ENCODE assay signal across 8 cellular contexts in the genomic region with DNA sequence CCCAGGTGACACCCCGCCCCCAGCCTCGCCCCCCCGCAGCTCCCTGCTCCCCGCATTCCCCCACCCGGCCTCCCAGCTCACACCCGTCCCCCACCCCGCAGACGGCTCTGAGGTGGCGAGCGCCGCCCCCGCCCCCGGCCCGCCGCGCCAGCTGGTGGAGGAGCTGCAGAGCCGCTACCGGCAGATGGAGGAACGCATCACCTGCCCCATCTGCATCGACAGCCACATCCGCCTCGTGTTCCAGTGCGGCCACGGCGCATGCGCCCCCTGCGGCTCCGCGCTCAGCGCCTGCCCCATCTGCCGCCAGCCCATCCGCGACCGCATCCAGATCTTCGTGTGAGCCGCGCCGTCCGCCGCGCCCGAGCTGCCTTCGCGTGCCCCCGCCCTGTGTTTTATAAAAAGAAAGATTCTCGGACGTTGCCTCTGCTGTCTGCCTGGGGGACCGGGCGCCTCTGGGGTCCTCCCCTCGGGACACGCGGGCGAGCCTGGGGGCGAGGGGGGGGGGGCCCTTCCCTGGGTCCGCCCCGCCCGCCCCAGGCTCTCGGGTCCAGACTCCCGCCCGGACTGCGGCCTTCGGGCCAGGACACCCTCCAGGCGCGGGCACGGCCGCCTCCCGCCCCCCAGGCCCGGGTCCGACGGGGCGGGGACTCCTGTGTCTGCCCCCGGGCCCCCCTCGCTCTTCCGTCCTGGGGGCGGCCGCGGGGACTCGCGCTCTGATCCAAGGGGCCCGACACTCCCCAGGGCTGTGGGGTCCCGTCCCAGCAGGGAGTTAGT. TPM values are rescaled to one million over a fixed set of nuclear protein-coding genes. Genes with fewer than 3 reads are reported as not detected.
DNase-seq lines count a peak whose midpoint lies in the region; ATAC-seq, FAIRE-seq and TF ChIP-seq lines count a peak whose summit lies in the region.

No MANE protein-coding gene starts in this region.

- H3K27me3 ChIP-seq in endothelial cell of umbilical vein (ENCODE audit: control insufficient read depth in 2 of 2, insufficient read depth in 2 of 2, low read length in 2 of 2) (peaks cover 3 to 24% of the 10 kb centered on the region in 2 experiments), neutrophil (peaks cover 51% of the 10 kb centered on the region), testis (no peaks in the 10 kb centered on the region)

- H2AFZ ChIP-seq in endothelial cell of umbilical vein (ENCODE audit: low read depth, low read length), result no peak overlapping the region

- no peaks in the 10 kb centered on the region for H3K36me3 ChIP-seq in endothelial cell of umbilical vein (ENCODE audit: control insufficient read depth in 2 of 2, extremely low read depth in 1 of 2, insufficient read depth in 2 of 2, low read length in 2 of 2)
- H3K36me3 ChIP-seq in neutrophil, result peaks cover 25% of the 10 kb centered on the region
- no peaks in the 10 kb centered on the region for H3K36me3 ChIP-seq in testis (ENCODE audit: low read depth, missing control alignments)

- H3K4me2 ChIP-seq in endothelial cell of umbilical vein (ENCODE audit: insufficient read depth, low read length), result no peak overlapping the region

- H3K27ac ChIP-seq in endothelial cell of umbilical vein (ENCODE audit: insufficient read depth, low read depth, low read length) (no peak overlapping the region), neutrophil (no peak overlapping the region), testis (peak overlapping the region; percentile 75 to 92)

- dilution Hi-C loops in endothelial cell of umbilical vein (cut with MboI; ENCODE audit: extremely low pct_ligation_motif_present, low sequenced_read_pairs), result no loop called here

- H3K4me1 ChIP-seq in endothelial cell of umbilical vein (ENCODE audit: control insufficient read depth, extremely low read depth, insufficient read depth, low read length), result no peaks in the 10 kb centered on the region
- peaks cover 2 to 26% of the 10 kb centered on the region in 2 experiments for H3K4me1 ChIP-seq in neutrophil (ENCODE audit: control insufficient read depth in 1 of 2, insufficient read depth in 1 of 2, low read depth in 1 of 2, low read length in 1 of 2)
- peaks cover 3% of the 10 kb centered on the region for H3K4me1 ChIP-seq in testis

- DNase-seq in Ammon's horn (ENCODE audit: low spot score), result peak; percentile 50
- peak; percentile 94 for DNase-seq in NCI-H1694 (lab: John Stamatoyannopoulos, UW)
- peak; percentile 87 to 92 for DNase-seq in activated CD8-positive, alpha-beta memory T cell treated with anti-CD3 and anti-CD28 coated beads for 4 hours (ENCODE audit: low read depth in 2 of 2)
- DNase-seq in endothelial cell of umbilical vein (ENCODE audit: low read depth, low spot score), result peak; percentile 49
- peak; percentile 75 for DNase-seq in testis
- DNase-seq in RCC 7860 (ENCODE audit: low spot score), result no peak

- CTCF ChIA-PET in endothelial cell of umbilical vein (lab: Charles Lee), result interaction anchor here (1.0 to 1.6 kb wide), 3 partner anchors 11 to 275 kb away, joined by 3 read pairs; no protein-coding TSS in a partner anchor

- POLR2A ChIA-PET in endothelial cell of umbilical vein (lab: Charles Lee), result no interaction called here

- peak; percentile 58 for ATAC-seq in GM21528 (IDR thresholded peaks at IDR 0.05; ENCODE audit: low FRiP score, unreplicated experiment)

- intact Hi-C loops in endothelial cell of umbilical vein (cut with micrococcal nuclease) (no loop called here), testis (cut with DNase I; ENCODE audit: low total_unique reads) (no loop called here)

- FAIRE-seq in endothelial cell of umbilical vein (lab: Jason Lieb, UNC) (no peak), RCC 7860 (lab: Jason Lieb, UNC) (no peak)

- no peaks in the 10 kb centered on the region for H3K79me2 ChIP-seq in endothelial cell of umbilical vein (ENCODE audit: control insufficient read depth, insufficient read depth, low read length)

- BruUV-seq in endothelial cell of umbilical vein (replicated peaks; lab: Mats Ljungman, UMichigan), result no TSS peak

- WGBS in testis, 2 donors, result 27 to 46% methylated on average over 36 to 58 of the region's 81 CpGs

- no peaks in the 10 kb centered on the region for H4K20me1 ChIP-seq in endothelial cell of umbilical vein (replicated peaks; ENCODE audit: control insufficient read depth, extremely low read depth, insufficient read depth, low read length)

- no peaks in the 10 kb centered on the region for H3K9me1 ChIP-seq in endothelial cell of umbilical vein (replicated peaks; ENCODE audit: control insufficient read depth, extremely low read depth, insufficient read depth, low read length)

- TF ChIP-seq POLR2A in endothelial cell of umbilical vein (IDR thresholded peaks at IDR 0.05; ENCODE audit: low read depth, low read length) (no peak), testis (IDR thresholded peaks at IDR 0.05) (no peak)

- no peak overlapping the region for H3K9ac ChIP-seq in endothelial cell of umbilical vein (replicated peaks; ENCODE audit: extremely low read depth, insufficient read depth, low read length)

- H3K4me3 ChIP-seq in endothelial cell of umbilical vein (replicated peaks in 1 of 3; ENCODE audit: insufficient read depth in 1 of 3, low read depth in 1 of 3, low read length in 3 of 3) (no peak overlapping the region), neutrophil (ENCODE audit: low read depth in 1 of 2, low read length in 1 of 2) (peak overlapping the region; percentile 23 to 44), testis (peak overlapping the region; percentile 36 to 45)

- H3K9me3 ChIP-seq in endothelial cell of umbilical vein (replicated peaks; ENCODE audit: control insufficient read depth, insufficient read depth, low read length) (no peaks in the 10 kb centered on the region), neutrophil (no peaks in the 10 kb centered on the region), testis (no peaks in the 10 kb centered on the region)

- TF ChIP-seq CTCF in endothelial cell of umbilical vein (IDR thresholded peaks at IDR 0.05; ENCODE audit: extremely low read depth in 1 of 2, insufficient read depth in 1 of 2, low read depth in 1 of 2, low read length in 2 of 2), result no peak
- no peak for TF ChIP-seq CTCF in neutrophil (IDR thresholded peaks at IDR 0.05)
- no peak for TF ChIP-seq CTCF in testis (IDR thresholded peaks at IDR 0.05)

RNA-seq across cellular contexts. Expression of a gene that starts 1.6 kb away (rescaled TPM):
- total RNA-seq in endothelial cell of umbilical vein (5.3 TPM in 1 of 2 replicates, not detected in the other), testis (10 to 100 TPM; 49.0 to 50.2 TPM)
- polyA plus RNA-seq in endothelial cell of umbilical vein (0.62 and 1.5 TPM in 2 replicates), testis (ENCODE audit: insufficient read depth, low read depth, low replicate concordance) (13.1 TPM)
- polyA plus RNA-seq in endothelial cell of umbilical vein (2011; cell fraction: cytosol; rRNA removed), result 0.12 and 0.35 TPM in 2 replicates
- polyA plus RNA-seq in endothelial cell of umbilical vein (2011; cell fraction: nucleus; rRNA removed), result 3.2 and 5.9 TPM in 2 replicates
- polyA plus RNA-seq in endothelial cell of umbilical vein (2012), result 0.29 and 0.75 TPM in 2 replicates
- not detected in 2 replicates for polyA minus RNA-seq in endothelial cell of umbilical vein
- 1.5 TPM for polyA minus RNA-seq in endothelial cell of umbilical vein (2011; cell fraction: cytosol; rRNA and poly(A)+ RNA removed)
- polyA minus RNA-seq in endothelial cell of umbilical vein (2011; cell fraction: nucleus; rRNA and poly(A)+ RNA removed), result 0.72 TPM in 1 of 2 replicates, not detected in the other

RNA-seq across cellular contexts. Expression of a gene that starts 15.1 kb away (rescaled TPM):
- 39.2 and 45.0 TPM in 2 replicates for total RNA-seq in endothelial cell of umbilical vein
- 25.9 and 41.6 TPM in 2 replicates for polyA plus RNA-seq in endothelial cell of umbilical vein
- polyA plus RNA-seq in endothelial cell of umbilical vein (2011; cell fraction: cytosol; rRNA removed), result 7.1 and 14.2 TPM in 2 replicates
- 119 and 154 TPM in 2 replicates for polyA plus RNA-seq in endothelial cell of umbilical vein (2011; cell fraction: nucleus; rRNA removed)
- 9.4 and 16.3 TPM in 2 replicates for polyA plus RNA-seq in endothelial cell of umbilical vein (2012)
- polyA minus RNA-seq in endothelial cell of umbilical vein, result 14.6 and 15.0 TPM in 2 replicates
- 45.3 TPM for polyA minus RNA-seq in endothelial cell of umbilical vein (2011; cell fraction: cytosol; rRNA and poly(A)+ RNA removed)
- 25.7 and 51.4 TPM in 2 replicates for polyA minus RNA-seq in endothelial cell of umbilical vein (2011; cell fraction: nucleus; rRNA and poly(A)+ RNA removed)
- total RNA-seq in testis, result 100 to 1,000 TPM; 154 to 172 TPM
- 38.7 TPM for polyA plus RNA-seq in testis (ENCODE audit: insufficient read depth, low read depth, low replicate concordance)

RNA-seq across cellular contexts. Expression of a gene that starts 28.4 kb away (rescaled TPM):
- total RNA-seq in endothelial cell of umbilical vein, result 31.9 and 32.0 TPM in 2 replicates
- polyA plus RNA-seq in endothelial cell of umbilical vein, result 10.9 and 16.4 TPM in 2 replicates
- polyA plus RNA-seq in endothelial cell of umbilical vein (2011; cell fraction: cytosol; rRNA removed), result 16.1 and 16.3 TPM in 2 replicates
- 41.5 and 42.0 TPM in 2 replicates for polyA plus RNA-seq in endothelial cell of umbilical vein (2011; cell fraction: nucleus; rRNA removed)
- polyA plus RNA-seq in endothelial cell of umbilical vein (2012), result 27.0 and 29.3 TPM in 2 replicates
- polyA minus RNA-seq in endothelial cell of umbilical vein, result 5.6 and 7.5 TPM in 2 replicates
- 4.5 TPM for polyA minus RNA-seq in endothelial cell of umbilical vein (2011; cell fraction: cytosol; rRNA and poly(A)+ RNA removed)
- polyA minus RNA-seq in endothelial cell of umbilical vein (2011; cell fraction: nucleus; rRNA and poly(A)+ RNA removed), result 5.9 and 8.7 TPM in 2 replicates
- total RNA-seq in testis, result 10 to 100 TPM; 48.1 to 56.0 TPM
- 57.7 TPM for polyA plus RNA-seq in testis (ENCODE audit: insufficient read depth, low read depth, low replicate concordance)

RNA-seq across cellular contexts. Expression of a gene that starts 30.4 kb away (rescaled TPM):
- total RNA-seq in endothelial cell of umbilical vein (1.9 and 2.3 TPM in 2 replicates), testis (10 to 100 TPM; 36.8 to 54.0 TPM)
- polyA plus RNA-seq in endothelial cell of umbilical vein (1.5 and 2.2 TPM in 2 replicates), testis (ENCODE audit: insufficient read depth, low read depth, low replicate concordance) (15.5 TPM)
- polyA plus RNA-seq in endothelial cell of umbilical vein (2011; cell fraction: cytosol; rRNA removed), result 0.79 and 1.2 TPM in 2 replicates
- polyA plus RNA-seq in endothelial cell of umbilical vein (2011; cell fraction: nucleus; rRNA removed), result 0.20 and 0.47 TPM in 2 replicates
- polyA plus RNA-seq in endothelial cell of umbilical vein (2012), result 0.78 and 1.2 TPM in 2 replicates
- 0.51 and 0.58 TPM in 2 replicates for polyA minus RNA-seq in endothelial cell of umbilical vein
- not detected for polyA minus RNA-seq in endothelial cell of umbilical vein (2011; cell fraction: cytosol; rRNA and poly(A)+ RNA removed)
- 0.24 and 0.38 TPM in 2 replicates for polyA minus RNA-seq in endothelial cell of umbilical vein (2011; cell fraction: nucleus; rRNA and poly(A)+ RNA removed)

RNA-seq across cellular contexts. Expression of a gene that starts 55.7 kb away (rescaled TPM):
- total RNA-seq in endothelial cell of umbilical vein (124 and 129 TPM in 2 replicates), testis (100 to 1,000 TPM; 146 to 158 TPM)
- polyA plus RNA-seq in endothelial cell of umbilical vein (78.2 and 85.9 TPM in 2 replicates), testis (ENCODE audit: insufficient read depth, low read depth, low replicate concordance) (67.0 TPM)
- 92.7 and 101 TPM in 2 replicates for polyA plus RNA-seq in endothelial cell of umbilical vein (2011; cell fraction: cytosol; rRNA removed)
- polyA plus RNA-seq in endothelial cell of umbilical vein (2011; cell fraction: nucleus; rRNA removed), result 89.0 and 97.5 TPM in 2 replicates
- polyA plus RNA-seq in endothelial cell of umbilical vein (2012), result 119 and 136 TPM in 2 replicates
- 70.4 and 74.1 TPM in 2 replicates for polyA minus RNA-seq in endothelial cell of umbilical vein
- polyA minus RNA-seq in endothelial cell of umbilical vein (2011; cell fraction: cytosol; rRNA and poly(A)+ RNA removed), result 82.5 TPM
- polyA minus RNA-seq in endothelial cell of umbilical vein (2011; cell fraction: nucleus; rRNA and poly(A)+ RNA removed), result 41.3 and 53.5 TPM in 2 replicates

Comparison
In these comparisons a context has a peak if more than half of its experiments do, and no peak if none do; other contexts are left out.
1. H3K27ac ChIP-seq: peak in testis (2 of 2); none in endothelial cell of umbilical vein (single experiment) and neutrophil (single experiment).
2. H3K4me3 ChIP-seq: peak in neutrophil (2 of 2) and testis (2 of 2); none in endothelial cell of umbilical vein (0 of 3).